ENCODE assay signal across 8 cellular contexts in genomic region chr19:42092350-42092749, GRCh38. TPM values are rescaled to one million over a fixed set of nuclear protein-coding genes. Genes with fewer than 3 reads are reported as not detected.
DNase-seq lines count a peak whose midpoint lies in the region; ATAC-seq and TF ChIP-seq lines count a peak whose summit lies in the region.

No MANE protein-coding gene starts in this region.

- peak overlapping the region in 1 of 3 donors; percentile 19 for H3K4me3 ChIP-seq in breast epithelium
- H3K4me3 ChIP-seq in left ventricle myocardium inferior: no peak overlapping the region
- H3K4me3 ChIP-seq in uterus: no peak overlapping the region

- peak; percentile 72 for DNase-seq in MCF 10A (ENCODE audit: unreplicated experiment)
- DNase-seq in breast epithelium (ENCODE audit: low spot score in 2 of 2): no peak
- DNase-seq in NCI-H2196 (lab: John Stamatoyannopoulos, UW; ENCODE audit: unreplicated experiment): peak; percentile 67
- DNase-seq in activated T-cell treated with anti-CD3 and anti-CD28 coated beads for 48 hours (ENCODE audit: low read depth): peak; percentile 31
- DNase-seq in left ventricle myocardium inferior: no peak
- peak in 1 of 2 donors; percentile 55 for DNase-seq in uterus
- no peak for DNase-seq in 8988T

- H3K36me3 ChIP-seq in breast epithelium (no peaks in the 10 kb centered on the region), left ventricle myocardium inferior (no peaks in the 10 kb centered on the region), uterus (no peaks in the 10 kb centered on the region)

- no peaks in the 10 kb centered on the region for H3K4me1 ChIP-seq in breast epithelium
- H3K4me1 ChIP-seq in left ventricle myocardium inferior: peaks cover 15% of the 10 kb centered on the region
- no peaks in the 10 kb centered on the region for H3K4me1 ChIP-seq in uterus

- H3K9me3 ChIP-seq in breast epithelium (no peaks in the 10 kb centered on the region), left ventricle myocardium inferior (replicated peaks) (no peaks in the 10 kb centered on the region), uterus (no peaks in the 10 kb centered on the region)

- H3K27me3 Mint-ChIP-seq in MCF 10A (ENCODE audit: insufficient read depth, unreplicated experiment): no peaks in the 10 kb centered on the region

- no peak overlapping the region for H3K27ac Mint-ChIP-seq in MCF 10A (ENCODE audit: low read depth, unreplicated experiment)

- no peaks in the 10 kb centered on the region for H3K9me3 Mint-ChIP-seq in MCF 10A (ENCODE audit: unreplicated experiment)

- BruUV-seq in MCF 10A (replicated peaks; lab: Mats Ljungman, UMichigan): no TSS peak

- POLR2A ChIA-PET in MCF 10A (lab: Yijun Ruan, JAX): no interaction called here

- H3K36me3 Mint-ChIP-seq in MCF 10A (ENCODE audit: insufficient read depth, unreplicated experiment): no peaks in the 10 kb centered on the region

- peaks cover 23% of the 10 kb centered on the region for H3K4me1 Mint-ChIP-seq in MCF 10A (ENCODE audit: insufficient read depth, unreplicated experiment)

- H3K27me3 ChIP-seq in breast epithelium: no peaks in the 10 kb centered on the region
- peaks cover 27% of the 10 kb centered on the region for H3K27me3 ChIP-seq in left ventricle myocardium inferior (ENCODE audit: low read depth)
- H3K27me3 ChIP-seq in uterus: no peaks in the 10 kb centered on the region

- peak overlapping the region in 1 of 2 donors; percentile 74 for H3K27ac ChIP-seq in breast epithelium
- no peak overlapping the region for H3K27ac ChIP-seq in left ventricle myocardium inferior (replicated peaks)
- H3K27ac ChIP-seq in uterus: peak overlapping the region; percentile 34 to 41

- no peak overlapping the region for H3K4me3 Mint-ChIP-seq in MCF 10A (ENCODE audit: unreplicated experiment)

- TF ChIP-seq POLR2A in breast epithelium (IDR thresholded peaks at IDR 0.05): no peak
- no peak for TF ChIP-seq POLR2A in uterus (IDR thresholded peaks at IDR 0.05)

- TF ChIP-seq CTCF in MCF 10A (IDR thresholded peaks at IDR 0.05; ENCODE audit: unreplicated experiment): peak; percentile 58
- TF ChIP-seq CTCF in breast epithelium (IDR thresholded peaks at IDR 0.05): no peak
- TF ChIP-seq CTCF in left ventricle myocardium inferior (IDR thresholded peaks at IDR 0.05; ENCODE audit: borderline replicate concordance): peak; percentile 61
- peak; percentile 4 to 45 (median 18) for TF ChIP-seq CTCF in uterus (IDR thresholded peaks at IDR 0.05)

- intact Hi-C loops in MCF 10A (cut with micrococcal nuclease) (no loop called here), breast epithelium (cut with DNase I; ENCODE audit: low total_unique reads) (no loop called here), left ventricle myocardium inferior (cut with micrococcal nuclease) (no loop called here), uterus (cut with DNase I; ENCODE audit: low total_unique reads) (no loop called here)

- CTCF ChIA-PET in MCF 10A (lab: Yijun Ruan, JAX): interaction anchor here (0.6 to 1.4 kb wide), 6 partner anchors 16 to 1301 kb away, joined by 3 to 5 read pairs (median 4); no protein-coding TSS in a partner anchor

- ATAC-seq in GM19463 (IDR thresholded peaks at IDR 0.05; ENCODE audit: unreplicated experiment): no peak

RNA-seq across cellular contexts. Expression of gene ZNF574, which starts 16.4 kb away (rescaled TPM):
- total RNA-seq in MCF 10A (2022) (12.2 and 13.5 TPM in 2 replicates), breast epithelium (10 to 100 TPM; 13.8 to 19.2 (median 15.1) TPM), left ventricle myocardium inferior (7.1 TPM), uterus (10 to 100 TPM in 3 of 4 donors, 1 to 10 TPM in 1; 5.6 to 19.9 (median 14.1) TPM)

RNA-seq across cellular contexts. Expression of gene GRIK5, which starts 22.3 kb away (rescaled TPM):
- total RNA-seq in MCF 10A (2022) (1.6 and 1.8 TPM in 2 replicates), breast epithelium (1 to 10 TPM in 2 of 3 donors, not detected in 1; 1.6 to 1.9 TPM), left ventricle myocardium inferior (2.1 TPM), uterus (10 to 100 TPM in 1 of 4 donors, 1 to 10 TPM in 2, not detected in 1; 5.6 to 17.8 (median 7.0) TPM)

RNA-seq across cellular contexts. Expression of gene POU2F2, which starts 39.9 kb away (rescaled TPM):
- total RNA-seq in MCF 10A (2022) (0.49 and 0.70 TPM in 2 replicates), breast epithelium (1 to 10 TPM; 1.2 to 2.9 (median 1.6) TPM), left ventricle myocardium inferior (1.2 TPM), uterus (1 to 10 TPM in 1 of 4 donors, under 1 TPM in 2, not detected in 1; 0.55 to 3.2 (median 0.77) TPM)

Comparison
In these comparisons a context has a peak if more than half of its experiments do, and no peak if none do; other contexts are left out.
1. DNase-seq: peak in MCF 10A (single experiment), NCI-H2196 (single experiment) and activated T-cell treated with anti-CD3 and anti-CD28 coated beads for 48 hours (single experiment); none in breast epithelium (0 of 2), left ventricle myocardium inferior (single experiment) and 8988T (single experiment).
2. CTCF ChIP-seq: peak in MCF 10A (single experiment), left ventricle myocardium inferior (single experiment) and uterus (4 of 4); none in breast epithelium (0 of 3).